Comparison of ENCODE assay signal across 8 cellular contexts in genomic region chr19:6772028-6772865, GRCh38. TPM values are rescaled to one million over a fixed set of nuclear protein-coding genes. Genes with fewer than 3 reads are reported as not detected.
DNase-seq lines count a peak whose midpoint lies in the region; ATAC-seq lines count a peak whose summit lies in the region.

Gene VAV1, plus strand, starts transcription at chr19:6772708. Its CDS starts 100 bp downstream, at chr19:6772808.

- ATAC-seq in GM18909 (IDR thresholded peaks at IDR 0.05; ENCODE audit: poor library complexity, unreplicated experiment), result peak; percentile 52

- DNase-seq in NAMALWA (ENCODE audit: low spot score), result peak; percentile 94
- peak; percentile 49 to 65 (median 55) for DNase-seq in activated CD8-positive, alpha-beta memory T cell treated with anti-CD3 and anti-CD28 coated beads for 48 hours (ENCODE audit: low read depth in 2 of 3, low spot score in 2 of 3)
- DNase-seq in globus pallidus (ENCODE audit: low spot score), result peak; percentile 48
- DNase-seq in stimulated activated CD4-positive, alpha-beta T cell treated with anti-CD3 and anti-CD28 coated beads, Interleukin-15, amount 100 ng/mL, for 1 hour (ENCODE audit: low read depth in 1 of 2, low spot score in 1 of 2), result peak; percentile 60 to 63
- DNase-seq in A172 (ENCODE audit: low spot score), result no peak
- no peak for DNase-seq in NCI-H146 treated with DMSO at 0.1 percent for 48 hours (lab: John Stamatoyannopoulos, UW; ENCODE audit: unreplicated experiment)
- DNase-seq in NCI-H748 treated with DMSO at 0.1 percent for 48 hours (lab: John Stamatoyannopoulos, UW), result no peak

RNA-seq across cellular contexts. Expression of gene VAV1, which starts in this region (rescaled TPM):
- 0.14 TPM in 1 of 2 replicates, not detected in the other for total RNA-seq in A172 (2014; rRNA removed; shearing (Covaris generic))

Comparison
In these comparisons a context has a peak if more than half of its experiments do, and no peak if none do; other contexts are left out.
1. DNase-seq: peak in NAMALWA (single experiment), activated CD8-positive, alpha-beta memory T cell treated with anti-CD3 and anti-CD28 coated beads for 48 hours (3 of 3), globus pallidus (single experiment) and stimulated activated CD4-positive, alpha-beta T cell treated with anti-CD3 and anti-CD28 coated beads, Interleukin-15, amount 100 ng/mL, for 1 hour (2 of 2); none in A172 (single experiment), NCI-H146 treated with DMSO at 0.1 percent for 48 hours (single experiment) and NCI-H748 treated with DMSO at 0.1 percent for 48 hours (single experiment).